In genomic region chr18:35040988-35041751, GRCh38 we compare ENCODE assay signal across 8 cellular contexts. TPM values are rescaled to one million over a fixed set of nuclear protein-coding genes. Genes with fewer than 3 reads are reported as not detected.
DNase-seq lines count a peak whose midpoint lies in the region; ATAC-seq and TF ChIP-seq lines count a peak whose summit lies in the region.

Gene MAPRE2, plus strand, starts transcription at chr18:35041413. Its CDS starts 127 bp downstream, at chr18:35041540.

- H3K4me1 Mint-ChIP-seq in endodermal cell = peaks cover 24% of the 10 kb centered on the region

- no peaks in the 10 kb centered on the region for H3K27me3 Mint-ChIP-seq in endodermal cell (ENCODE audit: insufficient read depth)

- H3K9me3 ChIP-seq in NT2/D1 (ENCODE audit: insufficient read depth, low read length) (no peaks in the 10 kb centered on the region), endodermal cell (ENCODE audit: control insufficient read depth, low read length) (no peaks in the 10 kb centered on the region)

- H3K27ac Mint-ChIP-seq in endodermal cell = peak within 1 kb of the TSS; percentile 99

- no peaks in the 10 kb centered on the region for H3K27me3 ChIP-seq in NT2/D1 (ENCODE audit: insufficient read depth, insufficient read length)
- H3K27me3 ChIP-seq in endodermal cell (ENCODE audit: control insufficient read depth, insufficient read depth, low read length, poor library complexity, severe bottlenecking) = no peaks in the 10 kb centered on the region

- H3K36me3 Mint-ChIP-seq in endodermal cell (ENCODE audit: low read depth) = no peaks in the 10 kb centered on the region

- H3K36me3 ChIP-seq in NT2/D1 (ENCODE audit: insufficient read depth, insufficient read length, low read length) (no peaks in the 10 kb centered on the region), endodermal cell (ENCODE audit: control insufficient read depth, insufficient read depth, low read length) (no peaks in the 10 kb centered on the region)

- no peak for TF ChIP-seq CTCF in endodermal cell (conservative IDR thresholded peaks at IDR 0.05)

- H3K27ac ChIP-seq in endodermal cell (ENCODE audit: low read depth, low read length) = peak within 1 kb of the TSS; percentile 90

- ATAC-seq in GM21381 (IDR thresholded peaks at IDR 0.05; ENCODE audit: unreplicated experiment) = peak; percentile 80

- DNase-seq in COR-L47 (lab: John Stamatoyannopoulos, UW) = peak; percentile 100
- DNase-seq in HUDEP-2 (lab: John Stamatoyannopoulos, UW; ENCODE audit: unreplicated experiment in 76 of 76) = peak; percentile 28 to 99 (median 96)
- peak; percentile 90 for DNase-seq in NT2/D1 (ENCODE audit: low read depth, low spot score)
- peak; percentile 97 for DNase-seq in activated CD8-positive, alpha-beta memory T cell treated with anti-CD3 and anti-CD28 coated beads, Interleukin-2, amount 50 U/mL, for 1 hour (ENCODE audit: extremely low read depth)
- DNase-seq in endodermal cell = peak; percentile 99
- peak; percentile 100 for DNase-seq in mesenteric fat pad (ENCODE audit: low spot score)
- peak; percentile 99 for DNase-seq in stimulated activated CD8-positive, alpha-beta memory T cell treated with anti-CD3 and anti-CD28 coated beads, Interleukin-15, amount 100 ng/mL, for 24 hours (ENCODE audit: low read depth)

- no peaks in the 10 kb centered on the region for H3K4me1 ChIP-seq in NT2/D1 (ENCODE audit: insufficient read depth, insufficient read length)
- peaks cover 3% of the 10 kb centered on the region for H3K4me1 ChIP-seq in endodermal cell (ENCODE audit: control insufficient read depth, insufficient read depth, low read length)

- WGBS in endodermal cell (ENCODE audit: insufficient coverage in 1 of 2, insufficient read length in 1 of 2), 2 experiments = 0 to 1% methylated on average over 15 to 52 of the region's 52 CpGs

- H3K4me3 ChIP-seq in NT2/D1 (ENCODE audit: insufficient read length, low read depth) (peak within 1 kb of the TSS; percentile 67), endodermal cell (ENCODE audit: low read length) (peak within 1 kb of the TSS; percentile 97)

- peak within 1 kb of the TSS; percentile 84 for H3K9ac ChIP-seq in NT2/D1 (ENCODE audit: insufficient read length, low read depth)
- H3K9ac ChIP-seq in endodermal cell (ENCODE audit: extremely low read depth, low read length, poor library complexity, severe bottlenecking) = peak within 1 kb of the TSS; percentile 75

- H3K4me3 Mint-ChIP-seq in endodermal cell = peak within 1 kb of the TSS; percentile 91

- H3K9me3 Mint-ChIP-seq in endodermal cell = no peaks in the 10 kb centered on the region

RNA-seq across cellular contexts. Expression of gene MAPRE2, which starts in this region (rescaled TPM):
- total RNA-seq in endodermal cell (10 to 100 TPM; 15.2 to 16.5 TPM), mesenteric fat pad (23.6 TPM)
- polyA plus RNA-seq in endodermal cell (2013, experiment 1 of 2) = 28.2 TPM
- 26.1 TPM for polyA plus RNA-seq in endodermal cell (2013, experiment 2 of 2)

Comparison
In these comparisons a context has a peak if more than half of its experiments do, and no peak if none do; other contexts are left out.
1. Peak in every context shown above with its lines: DNase-seq, ATAC-seq, H3K4me3 ChIP-seq and H3K27ac ChIP-seq.